Comparison of ENCODE assay signal across 23 cellular contexts in the genomic region with DNA sequence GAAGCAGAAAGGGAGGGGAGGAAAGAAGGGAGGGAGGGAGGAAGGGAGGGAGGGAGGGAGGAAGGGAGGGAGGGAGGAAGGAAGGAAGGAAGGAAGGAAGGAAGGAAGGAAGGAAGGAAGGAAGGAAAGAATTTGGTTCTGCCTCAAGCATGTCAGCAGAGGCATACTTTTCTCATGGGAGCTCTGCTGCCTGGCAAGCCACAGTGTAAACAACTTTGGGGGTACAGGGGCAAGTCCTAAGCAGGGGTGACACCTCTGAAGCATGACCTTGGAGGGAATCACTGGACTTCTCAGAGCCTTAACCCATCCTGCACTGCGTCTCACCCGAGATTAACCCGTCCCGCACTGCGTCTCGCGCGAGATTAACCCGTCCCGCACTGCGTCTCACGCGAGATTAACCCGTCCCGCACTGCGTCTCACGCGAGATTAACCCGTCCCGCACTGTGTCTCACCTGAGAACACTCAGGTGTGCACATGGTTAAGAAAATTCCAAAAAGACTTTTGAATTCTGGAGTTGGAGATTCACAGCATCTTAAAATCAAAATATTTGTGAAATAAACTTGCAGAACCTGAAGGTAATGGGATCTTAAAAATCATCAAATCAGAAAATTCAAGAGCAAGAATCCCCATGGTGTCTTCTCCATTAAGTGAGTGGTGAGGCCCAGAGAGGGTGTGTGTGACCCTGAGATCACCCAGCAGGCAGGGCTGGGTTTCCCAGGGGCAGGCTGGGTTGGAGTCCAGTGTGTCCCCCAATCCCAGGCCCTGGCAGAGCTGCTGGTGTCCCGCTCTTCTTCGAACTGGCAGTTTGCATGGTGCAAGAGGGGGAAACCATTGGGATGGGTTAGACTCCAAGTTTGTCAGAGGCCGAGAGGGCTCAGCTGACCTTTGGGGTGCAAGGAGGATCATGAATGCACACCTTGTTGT.
DNase-seq lines count a peak whose midpoint lies in the region; ATAC-seq, FAIRE-seq and TF ChIP-seq lines count a peak whose summit lies in the region.
"Had no signal": no experiment of that assay in that cellular context is flagged by ENCODE, and none has a peak within 500 bp of the region (broad histone marks: within the 10 kb centered on the region; RNA-seq: fewer than 3 reads in every experiment).

No MANE protein-coding gene starts in this region.

- H3K27ac Mint-ChIP-seq in neural progenitor cell: peak overlapping the region; percentile 57
- no peak overlapping the region for H3K27ac Mint-ChIP-seq in chondrocyte (ENCODE audit: unreplicated experiment)
- H3K27ac Mint-ChIP-seq: CD14-positive monocyte, H9 had no signal

- H3K4me1 Mint-ChIP-seq in neural progenitor cell: peaks cover 69% of the 10 kb centered on the region
- H3K4me1 Mint-ChIP-seq in chondrocyte (ENCODE audit: low read depth): peaks cover 12% of the 10 kb centered on the region

- no peaks in the 10 kb centered on the region for H3K9me3 Mint-ChIP-seq in neural progenitor cell
- H3K9me3 Mint-ChIP-seq in chondrocyte (ENCODE audit: low read depth): no peaks in the 10 kb centered on the region
- H3K9me3 Mint-ChIP-seq: H9 had no signal

- no peak overlapping the region for H3K4me3 ChIP-seq in BLaER1 treated with 17β-estradiol and CSF1 and Interleukin-3, amounts not matched to agents 10 nM and 100 nM
- H3K4me3 ChIP-seq in SK-N-MC (peak overlapping the region; percentile 30; the same call in 1 of the 2 replicates), neural progenitor cell (no peak overlapping the region)
- H3K4me3 ChIP-seq: GM23248, MG63 had no signal

- FAIRE-seq in urothelium cell line (lab: Jason Lieb, UNC): peak; percentile 90
- FAIRE-seq: A204.1 had no signal

- H3K4me3 Mint-ChIP-seq in neural progenitor cell (no peak overlapping the region), chondrocyte (ENCODE audit: unreplicated experiment) (no peak overlapping the region)
- H3K4me3 Mint-ChIP-seq: CD14-positive monocyte, H9 had no signal

- peak overlapping the region in 7 of 11 experiments; percentile 19 to 65 (median 35); a peak in 9 of 22 replicates for H3K9ac ChIP-seq in BLaER1 treated with 17β-estradiol and CSF1 and Interleukin-3, amounts not matched to agents 10 nM and 100 nM
- H3K9ac ChIP-seq in SK-N-MC (ENCODE audit: insufficient read length) (peak overlapping the region; percentile 45), neural progenitor cell (no peak overlapping the region)
- H3K9ac ChIP-seq: GM23248 had no signal

- no peaks in the 10 kb centered on the region for H3K36me3 ChIP-seq in BLaER1 treated with 17β-estradiol and CSF1 and Interleukin-3, amounts not matched to agents 10 nM and 100 nM
- H3K36me3 ChIP-seq in SK-N-MC (ENCODE audit: insufficient read depth, low read length): no peaks in the 10 kb centered on the region
- H3K36me3 ChIP-seq in neural progenitor cell: no peaks in the 10 kb centered on the region
- H3K36me3 ChIP-seq: MG63 had no signal

- H3K79me2 ChIP-seq in neural progenitor cell (ENCODE audit: low read depth): no peaks in the 10 kb centered on the region

- peak overlapping the region in 10 of 11 experiments; percentile 53 to 85 (median 70); a peak in 19 of 22 replicates for H3K4me2 ChIP-seq in BLaER1 treated with 17β-estradiol and CSF1 and Interleukin-3, amounts not matched to agents 10 nM and 100 nM
- no peak overlapping the region for H3K4me2 ChIP-seq in neural progenitor cell

- H3F3A ChIP-seq in neural progenitor cell (ENCODE audit: low read depth): peaks cover 25% of the 10 kb centered on the region

- H3K27ac ChIP-seq in BLaER1 treated with 17β-estradiol and CSF1 and Interleukin-3, amounts not matched to agents 10 nM and 100 nM: peak overlapping the region in 9 of 11 experiments; percentile 11 to 75 (median 64); a peak in 16 of 22 replicates
- peak overlapping the region; percentile 90 for H3K27ac ChIP-seq in SK-N-MC
- no peak overlapping the region for H3K27ac ChIP-seq in neural progenitor cell
- H3K27ac ChIP-seq: GM23248 had no signal

- H4K20me1 ChIP-seq in BLaER1 treated with 17β-estradiol and CSF1 and Interleukin-3, amounts not matched to agents 10 nM and 100 nM: no peaks in the 10 kb centered on the region; a peak in 2 of 22 replicates
- no peaks in the 10 kb centered on the region for H4K20me1 ChIP-seq in neural progenitor cell (ENCODE audit: low read depth)

- H3K27me3 Mint-ChIP-seq in neural progenitor cell (ENCODE audit: insufficient read depth, low read depth): peaks cover 23% of the 10 kb centered on the region
- no peaks in the 10 kb centered on the region for H3K27me3 Mint-ChIP-seq in chondrocyte (ENCODE audit: low read depth)

- TF ChIP-seq CTCF in neural progenitor cell (IDR thresholded peaks at IDR 0.05) (no peak), chondrocyte (IDR thresholded peaks at IDR 0.05) (no peak)

- no peaks in the 10 kb centered on the region for H3K9me3 ChIP-seq in BLaER1 treated with 17β-estradiol and CSF1 and Interleukin-3, amounts not matched to agents 10 nM and 100 nM (replicated peaks in 1 of 11)
- H3K9me3 ChIP-seq in SK-N-MC (ENCODE audit: low read depth, low read length): no peaks in the 10 kb centered on the region; the same call in 1 of the 2 replicates
- no peaks in the 10 kb centered on the region for H3K9me3 ChIP-seq in neural progenitor cell (ENCODE audit: low read depth)
- H3K9me3 ChIP-seq: MG63 had no signal

- peaks cover 12 to 87% (median 56%) of the 10 kb centered on the region in 10 experiments for H3K4me1 ChIP-seq in BLaER1 treated with 17β-estradiol and CSF1 and Interleukin-3, amounts not matched to agents 10 nM and 100 nM
- peaks cover 30% of the 10 kb centered on the region for H3K4me1 ChIP-seq in neural progenitor cell

- H3K27me3 ChIP-seq in BLaER1 treated with 17β-estradiol and CSF1 and Interleukin-3, amounts not matched to agents 10 nM and 100 nM: 0 out of 22 replicates have a peak, but pooled peaks cover 0 to 3% (median 0%) of the 10 kb centered on the region in 11 experiments
- H3K27me3 ChIP-seq in neural progenitor cell: peaks cover 11% of the 10 kb centered on the region
- H3K27me3 ChIP-seq: MG63 had no signal

- DNase-seq in SK-N-MC (ENCODE audit: low read depth, low spot score) (peak; percentile 66), neural progenitor cell (ENCODE audit: low spot score) (no peak), urothelium cell line (ENCODE audit: low spot score) (no peak), GM19240 (ENCODE audit: insufficient read length, low spot score) (no peak), chondrocyte (ENCODE audit: low spot score) (no peak)
- DNase-seq: AML-193, Calu3, DMS79 treated with DMSO at 0.1 percent for 48 hours, GM23248, H9, MG63, NCI-H1417, NCI-H1694, NCI-H2029 treated with DMSO at 0.1 percent for 48 hours, NCI-H446 treated with DMSO at 0.1 percent for 48 hours, NCI-H526 treated with DMSO at 0.1 percent for 48 hours, RPMI8226, SHP77, SW 1271 had no signal

- no peak overlapping the region for H2AFZ ChIP-seq in neural progenitor cell (replicated peaks)
- H2AFZ ChIP-seq: GM23248 had no signal

- ATAC-seq in GM19397 (IDR thresholded peaks at IDR 0.05; ENCODE audit: unreplicated experiment): no peak

- no peaks in the 10 kb centered on the region for H3K36me3 Mint-ChIP-seq in neural progenitor cell
- H3K36me3 Mint-ChIP-seq in chondrocyte (ENCODE audit: low read depth): no peaks in the 10 kb centered on the region
